22 cellular contexts compared by ENCODE assay signal in genomic region chr10:48249004-48249762, GRCh38. TPM values are rescaled to one million over a fixed set of nuclear protein-coding genes. Genes with fewer than 3 reads are reported as not detected.
A peak's percentile ranks its signal among the peaks of the same experiment; 100 is the strongest.
DNase-seq lines count a peak whose midpoint lies in the region; ATAC-seq and TF ChIP-seq lines count a peak whose summit lies in the region.
"Had no signal": no experiment of that assay in that cellular context is flagged by ENCODE, and none has a peak within 500 bp of the region (broad histone marks: within the 10 kb centered on the region; RNA-seq: fewer than 3 reads in every experiment).

No MANE protein-coding gene starts in this region.

- DNase-seq in left ventricle myocardium inferior, result no peak
- no peak for DNase-seq in Right ventricle myocardium superior
- peak; percentile 5 for DNase-seq in GM13976 (ENCODE audit: low spot score)
- DNase-seq in islet precursor cell, result peak; percentile 45
- peak; percentile 53 for DNase-seq in type B pancreatic cell (ENCODE audit: extremely low spot score, unreplicated experiment)
- DNase-seq: CD4-positive, alpha-beta T cell; DMS153; HFFc6; KG1; NCI-H1417; NCI-H187 treated with DMSO at 0.1 percent for 48 hours; NCI-H2227 treated with DMSO at 0.1 percent for 48 hours; NCI-H524; NCI-H82; OCI-M1; SIG-M5 had no signal

- no peaks in the 10 kb centered on the region for H3K27me3 ChIP-seq in left ventricle myocardium inferior (ENCODE audit: low read depth)

- intact Hi-C loops in left ventricle myocardium inferior (cut with micrococcal nuclease), result no loop called here
- intact Hi-C loops in Right ventricle myocardium superior (cut with DNase I), result no loop called here

- peaks cover 19% of the 10 kb centered on the region for H3K4me1 Mint-ChIP-seq in type B pancreatic cell (ENCODE audit: unreplicated experiment)

- peaks cover 55% of the 10 kb centered on the region for H3K4me1 ChIP-seq in left ventricle myocardium inferior
- H3K4me1 ChIP-seq: A549 had no signal

- H3K27me3 Mint-ChIP-seq in type B pancreatic cell, result no peaks in the 10 kb centered on the region
- H3K27me3 Mint-ChIP-seq: CD4-positive, alpha-beta T cell had no signal

- H3K4me3 Mint-ChIP-seq in type B pancreatic cell, result no peak overlapping the region
- H3K4me3 Mint-ChIP-seq: CD4-positive, alpha-beta T cell; HFFc6 had no signal

- H3K4me3 ChIP-seq in left ventricle myocardium inferior, result no peak overlapping the region
- H3K4me3 ChIP-seq: A549 had no signal

- in situ Hi-C loops in GM13976 (cut with MboI; ENCODE audit: low sequenced_read_pairs, unreplicated experiment), result no loop called here

- H3K9me3 Mint-ChIP-seq in type B pancreatic cell, result no peaks in the 10 kb centered on the region
- H3K9me3 Mint-ChIP-seq: CD4-positive, alpha-beta T cell; HFFc6 had no signal

- H3K27ac ChIP-seq in left ventricle myocardium inferior (replicated peaks), result peak overlapping the region; percentile 80
- H3K27ac ChIP-seq: A549 had no signal

- H3K36me3 ChIP-seq in left ventricle myocardium inferior, result no peaks in the 10 kb centered on the region

- H3K27ac Mint-ChIP-seq in type B pancreatic cell, result no peak overlapping the region
- H3K27ac Mint-ChIP-seq: CD4-positive, alpha-beta T cell; HFFc6 had no signal

- no peaks in the 10 kb centered on the region for H3K9me3 ChIP-seq in left ventricle myocardium inferior (replicated peaks)
- H3K9me3 ChIP-seq: A549, Caco-2 had no signal

- no peak for ATAC-seq in Right ventricle myocardium superior (ENCODE audit: poor library complexity)
- ATAC-seq in GM21515 (IDR thresholded peaks at IDR 0.05; ENCODE audit: unreplicated experiment), result no peak
- ATAC-seq in GM21576 (IDR thresholded peaks at IDR 0.05; ENCODE audit: unreplicated experiment), result no peak
- ATAC-seq: HepG2 had no signal

- TF ChIP-seq CTCF in left ventricle myocardium inferior (IDR thresholded peaks at IDR 0.05; ENCODE audit: borderline replicate concordance), result no peak
- no peak for TF ChIP-seq CTCF in GM13976 (IDR thresholded peaks at IDR 0.05; ENCODE audit: borderline replicate concordance, control extremely low read depth, extremely low read depth, insufficient read depth, missing control alignments)
- no peak for TF ChIP-seq CTCF in type B pancreatic cell (conservative IDR thresholded peaks at IDR 0.05)

- no peaks in the 10 kb centered on the region for H3K36me3 Mint-ChIP-seq in type B pancreatic cell

RNA-seq across cellular contexts. Expression of gene FRMPD2, which starts 25.3 kb away (rescaled TPM):
- total RNA-seq in left ventricle myocardium inferior (0.38 TPM), Right ventricle myocardium superior (0.11 TPM), type B pancreatic cell (ENCODE audit: low replicate concordance) (0.80 and 1.1 TPM in 2 replicates)
- total RNA-seq: Caco-2; CD4-positive, alpha-beta T cell; HFFc6; RPMI7951 had no signal

RNA-seq across cellular contexts. Expression of gene MAPK8, which starts 57.3 kb away (rescaled TPM):
- total RNA-seq in left ventricle myocardium inferior (32.7 TPM), Right ventricle myocardium superior (30.6 TPM), type B pancreatic cell (ENCODE audit: low replicate concordance) (38.9 and 48.4 TPM in 2 replicates)

Comparison
In these comparisons a context has a peak if more than half of its experiments do, and no peak if none do; other contexts are left out.
1. DNase-seq: peak in GM13976 (single experiment), islet precursor cell (single experiment) and type B pancreatic cell (single experiment); none in left ventricle myocardium inferior (single experiment) and Right ventricle myocardium superior (single experiment).